In genomic region chr1:16248603-16249534, GRCh38 we compare ENCODE assay signal across 8 cellular contexts. TPM values are rescaled to one million over a fixed set of nuclear protein-coding genes. Genes with fewer than 3 reads are reported as not detected.
DNase-seq lines count a peak whose midpoint lies in the region; ATAC-seq and TF ChIP-seq lines count a peak whose summit lies in the region.

No MANE protein-coding gene starts in this region.

- peaks cover 48% of the 10 kb centered on the region for H3K4me1 Mint-ChIP-seq in brain

- peak overlapping the region; percentile 10 to 61 (median 35) for H3K4me3 Mint-ChIP-seq in brain

- no peaks in the 10 kb centered on the region for H3K27me3 ChIP-seq in kidney epithelial cell (ENCODE audit: control insufficient read depth, insufficient read depth, low read length)

- H3K9me3 Mint-ChIP-seq in brain, result no peaks in the 10 kb centered on the region

- H3K36me3 Mint-ChIP-seq in brain, result peaks cover 39% of the 10 kb centered on the region

- no peak overlapping the region for H3K4me3 ChIP-seq in kidney epithelial cell (ENCODE audit: low read depth, low read length)

- peak overlapping the region; percentile 84 to 97 (median 91) for H3K27ac Mint-ChIP-seq in brain

- H3K36me3 ChIP-seq in kidney epithelial cell (ENCODE audit: control insufficient read depth, insufficient read depth, low read length), result peaks cover 2% of the 10 kb centered on the region

- ATAC-seq in HG02610 (IDR thresholded peaks at IDR 0.05; ENCODE audit: unreplicated experiment) (peak; percentile 73), GM19452 (IDR thresholded peaks at IDR 0.05; ENCODE audit: unreplicated experiment) (no peak), HG02852 (IDR thresholded peaks at IDR 0.05; ENCODE audit: unreplicated experiment) (no peak)

- DNase-seq in DMS 273 treated with DMSO at 0.1 percent for 48 hours (lab: John Stamatoyannopoulos, UW) (peak; percentile 77), NCI-H524 (lab: John Stamatoyannopoulos, UW) (peak; percentile 72 to 83), kidney epithelial cell (ENCODE audit: low read depth) (peak; percentile 75), superior temporal gyrus (ENCODE audit: extremely low spot score) (peak; percentile 85)

- H3K27me3 Mint-ChIP-seq in brain, result no peaks in the 10 kb centered on the region

- TF ChIP-seq CTCF in brain (conservative IDR thresholded peaks at IDR 0.05) (no peak), kidney epithelial cell (IDR thresholded peaks at IDR 0.05; ENCODE audit: insufficient read depth, low read length, poor library complexity, severe bottlenecking) (no peak)

RNA-seq across cellular contexts. Expression of gene CPLANE2, which starts 11.9 kb away (rescaled TPM):
- polyA plus RNA-seq in brain (ENCODE audit: insufficient read depth, low read depth, low replicate concordance), result 17.4 TPM
- total RNA-seq in kidney epithelial cell, result 3.5 and 7.6 TPM in 2 replicates

RNA-seq across cellular contexts. Expression of gene ARHGEF19, which starts 36.4 kb away (rescaled TPM):
- 33.6 TPM for polyA plus RNA-seq in brain (ENCODE audit: insufficient read depth, low read depth, low replicate concordance)
- 2.7 and 5.6 TPM in 2 replicates for total RNA-seq in kidney epithelial cell
